In the genomic region with DNA sequence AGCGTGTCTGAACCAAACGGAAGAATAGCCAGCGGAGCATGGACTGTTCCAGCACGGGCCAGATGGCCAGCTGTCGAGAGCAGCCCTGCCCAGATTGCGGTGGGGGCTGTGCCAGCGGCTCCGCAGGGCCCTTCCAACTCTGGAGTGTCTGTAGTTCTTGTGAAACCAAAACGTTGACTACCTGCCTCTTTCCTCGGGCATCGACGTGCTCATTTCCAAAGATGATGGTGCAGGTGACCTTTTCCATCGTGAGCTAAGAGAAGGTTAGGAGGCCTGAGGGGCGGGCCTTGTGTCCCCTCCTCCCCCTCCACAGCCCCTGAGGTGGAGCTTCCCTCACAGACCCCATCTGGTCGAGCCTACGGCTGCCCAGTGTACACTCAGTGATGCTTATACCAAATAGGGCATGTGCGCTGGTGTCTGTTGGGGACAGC, we compare ENCODE assay signal across 11 cellular contexts. TPM values are rescaled to one million over a fixed set of nuclear protein-coding genes. Genes with fewer than 3 reads are reported as not detected.
DNase-seq lines count a peak whose midpoint lies in the region; ATAC-seq lines count a peak whose summit lies in the region.
"Had no signal": no experiment of that assay in that cellular context is flagged by ENCODE, and none has a peak within 500 bp of the region (broad histone marks: within the 10 kb centered on the region; RNA-seq: fewer than 3 reads in every experiment).

No MANE protein-coding gene starts in this region.

- no peak overlapping the region for H2BK120ac ChIP-seq in neuronal stem cell (ENCODE audit: low read depth, low read length)

- DNase-seq in NCI-H2171 (lab: John Stamatoyannopoulos, UW) (peak; percentile 47), fibroblast of gingiva (ENCODE audit: low read depth) (peak; percentile 67), neuronal stem cell (ENCODE audit: low spot score) (no peak), HT-29 (ENCODE audit: low spot score) (no peak)
- DNase-seq in stimulated activated CD4-positive, alpha-beta T cell treated with anti-CD3 and anti-CD28 coated beads, Interleukin-4, amount 100 ng/mL, for 1 hour: no peak
- no peak for DNase-seq in effector memory CD8-positive, alpha-beta T cell
- DNase-seq: Kasumi-1, naive B cell, T-helper 9 cell had no signal

- 0 out of 2 replicates have a peak overlapping the region, but pooled peaks have one; percentile 30 for H3K4me2 ChIP-seq in BLaER1
- no peak overlapping the region for H3K4me2 ChIP-seq in neuronal stem cell (ENCODE audit: insufficient read depth, low read length, poor library complexity, severe bottlenecking)

- peaks cover 14 to 16% of the 10 kb centered on the region in 2 donors for H3K4me1 Mint-ChIP-seq in effector memory CD8-positive, alpha-beta T cell (ENCODE audit: low read depth in 2 of 2)

- H3K18ac ChIP-seq in neuronal stem cell (ENCODE audit: low read length): no peak overlapping the region

- ATAC-seq in GM18519 (IDR thresholded peaks at IDR 0.05; ENCODE audit: low FRiP score, unreplicated experiment): no peak
- ATAC-seq in effector memory CD8-positive, alpha-beta T cell (replicated peaks): no peak

- no peak overlapping the region for H2BK12ac ChIP-seq in neuronal stem cell (ENCODE audit: low read length)

- no peak overlapping the region for H4K8ac ChIP-seq in neuronal stem cell (ENCODE audit: low read depth, low read length)

- H3K36me3 Mint-ChIP-seq in effector memory CD8-positive, alpha-beta T cell (ENCODE audit: insufficient read depth): peaks cover 17% of the 10 kb centered on the region

- H3K14ac ChIP-seq in neuronal stem cell (ENCODE audit: low read length): no peak overlapping the region

- no peaks in the 10 kb centered on the region for H3K27me3 Mint-ChIP-seq in effector memory CD8-positive, alpha-beta T cell
- H3K27me3 Mint-ChIP-seq: naive B cell had no signal

- no peak overlapping the region for H2BK15ac ChIP-seq in neuronal stem cell (ENCODE audit: low read length)

- no peak overlapping the region for H3K4me3 Mint-ChIP-seq in effector memory CD8-positive, alpha-beta T cell
- H3K4me3 Mint-ChIP-seq: naive B cell had no signal

- 0 out of 2 replicates have a peak overlapping the region, but pooled peaks have one; percentile 6 for H3K27ac ChIP-seq in BLaER1
- no peak overlapping the region for H3K27ac ChIP-seq in neuronal stem cell (replicated peaks; ENCODE audit: low read length)

- no peak overlapping the region for H3K9ac ChIP-seq in BLaER1
- no peak overlapping the region for H3K9ac ChIP-seq in neuronal stem cell (ENCODE audit: low read depth, low read length, poor library complexity)

- peak overlapping the region in 1 of 2 donors; percentile 62 for H3K27ac Mint-ChIP-seq in effector memory CD8-positive, alpha-beta T cell

- H4K20me1 ChIP-seq in BLaER1: peaks cover 38% of the 10 kb centered on the region

- H3K23ac ChIP-seq in neuronal stem cell (ENCODE audit: low read depth, low read length, poor library complexity): peak overlapping the region; percentile 17

- H3K4me3 ChIP-seq in BLaER1: no peak overlapping the region
- no peak overlapping the region for H3K4me3 ChIP-seq in neuronal stem cell (ENCODE audit: low read length in 2 of 2)

- no peak overlapping the region for H4K91ac ChIP-seq in neuronal stem cell (ENCODE audit: low read depth, low read length, poor library complexity)

- H3K4me1 ChIP-seq in BLaER1: peaks cover 24% of the 10 kb centered on the region
- H3K4me1 ChIP-seq in neuronal stem cell (ENCODE audit: control insufficient read depth in 2 of 2, insufficient read depth in 1 of 2, low read depth in 1 of 2, low read length in 2 of 2): peaks cover 0 to 5% of the 10 kb centered on the region in 2 donors

- H3K4ac ChIP-seq in neuronal stem cell (ENCODE audit: low read length): no peak overlapping the region

- peaks cover 33% of the 10 kb centered on the region for H3K36me3 ChIP-seq in BLaER1
- peaks cover 15 to 38% of the 10 kb centered on the region in 2 donors for H3K36me3 ChIP-seq in neuronal stem cell (replicated peaks in 1 of 2; ENCODE audit: control insufficient read depth in 2 of 2, insufficient read depth in 2 of 2, low read length in 2 of 2)

- no peak overlapping the region for H2AK5ac ChIP-seq in neuronal stem cell (ENCODE audit: low read depth, low read length)

- H3K27me3 ChIP-seq in BLaER1 (no peaks in the 10 kb centered on the region), neuronal stem cell (ENCODE audit: control insufficient read depth in 3 of 3, insufficient read depth in 3 of 3, low read depth in 1 of 3, low read length in 3 of 3) (no peaks in the 10 kb centered on the region)

- H3K9me3 ChIP-seq in BLaER1 (no peaks in the 10 kb centered on the region), neuronal stem cell (replicated peaks in 1 of 2; ENCODE audit: control insufficient read depth in 2 of 2, insufficient read depth in 1 of 2, low read depth in 1 of 2, low read length in 2 of 2) (no peaks in the 10 kb centered on the region)

- no CpG with 5 or more reads among the region's 17 CpGs for WGBS in neuronal stem cell (ENCODE audit: extremely low coverage in 2 of 2, insufficient read length in 2 of 2, insufficient replicate concordance in 1 of 2), 2 donors

- H3K79me1 ChIP-seq in neuronal stem cell (ENCODE audit: low read depth, low read length): peaks cover 2% of the 10 kb centered on the region

- H2AFZ ChIP-seq in neuronal stem cell (ENCODE audit: low read length): no peak overlapping the region

- H2BK5ac ChIP-seq in neuronal stem cell (ENCODE audit: low read length): no peak overlapping the region

- no peaks in the 10 kb centered on the region for H3K9me3 Mint-ChIP-seq in effector memory CD8-positive, alpha-beta T cell
- H3K9me3 Mint-ChIP-seq: naive B cell had no signal

RNA-seq across cellular contexts. Expression of gene C20orf144, which starts 12.9 kb away (rescaled TPM):
- 0.07 TPM for polyA plus RNA-seq in neuronal stem cell (2013, experiment 1 of 2)
- 0.11 TPM for polyA plus RNA-seq in neuronal stem cell (2013, experiment 2 of 2)
- 0.15 TPM in 1 of 2 replicates, not detected in the other for total RNA-seq in HT-29 (2014; rRNA removed; shearing (Covaris generic))

RNA-seq across cellular contexts. Expression of gene ACTL10, which starts 17.5 kb away (rescaled TPM):
- polyA plus RNA-seq in neuronal stem cell (2013, experiment 1 of 2): 0.04 TPM
- polyA plus RNA-seq in neuronal stem cell (2013, experiment 2 of 2): 0.03 TPM
- 16.5 and 18.5 TPM in 2 replicates for total RNA-seq in HT-29 (2014; rRNA removed; shearing (Covaris generic))

RNA-seq across cellular contexts. Expression of gene NECAB3, which starts 25.0 kb away (rescaled TPM):
- polyA plus RNA-seq in neuronal stem cell (2013, experiment 1 of 2): 12.9 TPM
- 13.4 TPM for polyA plus RNA-seq in neuronal stem cell (2013, experiment 2 of 2)
- 63.5 and 65.9 TPM in 2 replicates for total RNA-seq in HT-29 (2014; rRNA removed; shearing (Covaris generic))

RNA-seq across cellular contexts. Expression of gene E2F1, which starts 37.0 kb away (rescaled TPM):
- polyA plus RNA-seq in neuronal stem cell (2013, experiment 1 of 2): 20.5 TPM
- polyA plus RNA-seq in neuronal stem cell (2013, experiment 2 of 2): 19.9 TPM
- total RNA-seq in HT-29 (2014; rRNA removed; shearing (Covaris generic)): 86.2 and 98.9 TPM in 2 replicates

Comparison
In these comparisons a context has a peak if more than half of its experiments do, and no peak if none do; other contexts are left out.
1. DNase-seq: peak in NCI-H2171 (single experiment) and fibroblast of gingiva (single experiment); none in neuronal stem cell (single experiment), stimulated activated CD4-positive, alpha-beta T cell treated with anti-CD3 and anti-CD28 coated beads, Interleukin-4, amount 100 ng/mL, for 1 hour (single experiment), HT-29 (single experiment) and effector memory CD8-positive, alpha-beta T cell (0 of 3).